1 cellular context compared by ENCODE assay signal in genomic region chr6:134539865-134540323, GRCh38.
TF ChIP-seq lines count a peak whose summit lies in the region.

No MANE protein-coding gene starts in this region.

TF ChIP-seq in H1, 55 proteins besides CTCF, POLR2A, EP300 and RAD21 (continued from another document):
- TF ChIP-seq, protein P1, sequence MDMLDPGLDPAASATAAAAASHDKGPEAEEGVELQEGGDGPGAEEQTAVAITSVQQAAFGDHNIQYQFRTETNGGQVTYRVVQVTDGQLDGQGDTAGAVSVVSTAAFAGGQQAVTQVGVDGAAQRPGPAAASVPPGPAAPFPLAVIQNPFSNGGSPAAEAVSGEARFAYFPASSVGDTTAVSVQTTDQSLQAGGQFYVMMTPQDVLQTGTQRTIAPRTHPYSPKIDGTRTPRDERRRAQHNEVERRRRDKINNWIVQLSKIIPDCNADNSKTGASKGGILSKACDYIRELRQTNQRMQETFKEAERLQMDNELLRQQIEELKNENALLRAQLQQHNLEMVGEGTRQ (IDR thresholded peaks at IDR 0.05; ENCODE audit: low read length) = no peak
